In genomic region chr3:173838644-173839043, GRCh38 we compare ENCODE assay signal across 30 cellular contexts.
"Had no signal": no experiment of that assay in that cellular context is flagged by ENCODE, and none has a peak within 500 bp of the region (broad histone marks: within the 10 kb centered on the region; RNA-seq: fewer than 3 reads in every experiment).

No MANE protein-coding gene starts in this region.

- H3K9me3 ChIP-seq: adrenal gland, body of pancreas, esophagus squamous epithelium, gastroesophageal sphincter, heart right ventricle had no signal

- H3K4me2 ChIP-seq: hepatocyte had no signal

- H3K27ac ChIP-seq: adrenal gland, body of pancreas, epithelial cell of prostate, esophagus squamous epithelium, gastroesophageal sphincter, heart right ventricle, hepatocyte had no signal

- FAIRE-seq: colon, endothelial cell of umbilical vein had no signal

- H3K4me1 ChIP-seq: adrenal gland, body of pancreas, esophagus squamous epithelium, gastroesophageal sphincter, heart right ventricle had no signal

- H3K4me3 ChIP-seq: adrenal gland, body of pancreas, esophagus squamous epithelium, gastroesophageal sphincter, heart right ventricle, hepatocyte had no signal

- ATAC-seq: activated CD4-positive, alpha-beta T cell treated with anti-CD3 and anti-CD28 coated beads for 36 hours; activated CD8-positive, alpha-beta memory T cell treated with anti-CD3 and anti-CD28 coated beads, Interleukin-2, amount 10 ng/mL, durations not matched to agents 7 days and 5 days; activated CD8-positive, alpha-beta T cell treated with anti-CD3 and anti-CD28 coated beads, Interleukin-2, amount 10 ng/mL, durations not matched to agents 7 days and 5 days; activated naive CD8-positive, alpha-beta T cell treated with anti-CD3 and anti-CD28 coated beads, Interleukin-2, amount 50 U/mL, for 24 hours; body of pancreas; gastroesophageal sphincter; heart right ventricle had no signal

- DNase-seq: activated CD4-positive, alpha-beta memory T cell treated with anti-CD3 and anti-CD28 coated beads for 36 hours; activated CD4-positive, alpha-beta T cell treated with anti-CD3 and anti-CD28 coated beads for 36 hours; activated CD4-positive, alpha-beta T cell treated with anti-CD3 and anti-CD28 coated beads, Interleukin-2, amount 10 ng/mL, durations not matched to agents 24 days and 14 days; activated CD4-positive, CD25-positive, alpha-beta regulatory T cell; activated CD4-positive, CD25-positive, alpha-beta regulatory T cell treated with anti-CD3 and anti-CD28 coated beads, Interleukin-2, amount 50 U/mL, for 72 hours; activated CD8-positive, alpha-beta memory T cell treated with anti-CD3 and anti-CD28 coated beads, Interleukin-2, amount 10 ng/mL, durations not matched to agents 7 days and 5 days; activated CD8-positive, alpha-beta memory T cell treated with anti-CD3 and anti-CD28 coated beads, Interleukin-2, amount 50 U/mL, for 4 hours; activated CD8-positive, alpha-beta T cell treated with anti-CD3 and anti-CD28 coated beads, Interleukin-2, amount 10 ng/mL, durations not matched to agents 7 days and 5 days; activated effector memory CD4-positive, alpha-beta T cell treated with anti-CD3 and anti-CD28 coated beads, Interleukin-2, amount 50 U/mL, for 16 hours; activated naive CD4-positive, alpha-beta T cell treated with anti-CD3 and anti-CD28 coated beads for 36 hours; activated naive CD8-positive, alpha-beta T cell treated with anti-CD3 and anti-CD28 coated beads for 36 hours; activated naive CD8-positive, alpha-beta T cell treated with anti-CD3 and anti-CD28 coated beads, Interleukin-2, amount 50 U/mL, for 24 hours; activated T-cell treated with anti-CD3 and anti-CD28 coated beads, Interleukin-2, amount 50 U/mL, for 1 hour; activated T-cell treated with anti-CD3 and anti-CD28 coated beads, Interleukin-2, amount 50 U/mL, for 48 hours; adrenal gland; amygdala; aorta; body of pancreas; caudate nucleus; cortex of kidney; effector CD8-positive, alpha-beta T cell; esophagus squamous epithelium; foreskin melanocyte; heart right ventricle; T1000 had no signal
